9 cellular contexts compared by ENCODE assay signal in the genomic region with DNA sequence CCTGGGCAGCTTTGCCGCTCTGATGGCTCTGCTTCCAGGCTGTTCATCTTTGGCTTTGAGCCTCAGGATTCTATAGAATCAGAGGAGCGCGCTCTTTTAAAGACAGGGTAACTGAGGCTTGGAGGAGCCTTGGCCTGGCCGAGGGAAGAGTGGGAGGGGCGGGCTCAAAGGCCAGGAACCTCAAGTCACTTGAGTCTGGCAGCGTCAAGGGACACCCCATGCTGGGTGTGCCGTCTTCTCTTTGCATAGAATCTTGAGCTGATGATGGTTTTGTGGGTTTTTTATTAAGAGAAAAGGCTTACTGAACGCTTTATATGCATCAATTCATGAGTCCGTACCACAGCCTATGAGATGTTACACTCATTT. TPM values are rescaled to one million over a fixed set of nuclear protein-coding genes. Genes with fewer than 3 reads are reported as not detected.
DNase-seq lines count a peak whose midpoint lies in the region; ATAC-seq and TF ChIP-seq lines count a peak whose summit lies in the region.
"Had no signal": no experiment of that assay in that cellular context is flagged by ENCODE, and none has a peak within 500 bp of the region (broad histone marks: within the 10 kb centered on the region; RNA-seq: fewer than 3 reads in every experiment).

No MANE protein-coding gene starts in this region.

- H3K27me3 Mint-ChIP-seq in chondrocyte (ENCODE audit: low read depth) = no peaks in the 10 kb centered on the region
- H3K27me3 Mint-ChIP-seq in naive B cell = no peaks in the 10 kb centered on the region

- H3K4me3 ChIP-seq in BJ (ENCODE audit: low read depth, low read length) = peak overlapping the region; percentile 96
- peak overlapping the region; percentile 70 for H3K4me3 ChIP-seq in Jurkat, Clone E6-1 (ENCODE audit: low read length)

- H3K4me3 Mint-ChIP-seq in chondrocyte (ENCODE audit: unreplicated experiment) (peak overlapping the region; percentile 89), naive B cell (peak overlapping the region; percentile 90 to 99 (median 98))

- TF ChIP-seq CTCF in BJ (IDR thresholded peaks at IDR 0.05; ENCODE audit: insufficient read depth, low read depth, low read length) (no peak), chondrocyte (IDR thresholded peaks at IDR 0.05) (no peak)

- CTCF ChIA-PET in BJ (lab: Yijun Ruan, JAX) = interaction anchor here (1.5 kb wide), 1 partner anchor 61 kb away, joined by 6 read pairs; no protein-coding TSS in a partner anchor

- ATAC-seq in naive B cell (ENCODE audit: low read depth in 2 of 2) (no peak), HG03457 (IDR thresholded peaks at IDR 0.05; ENCODE audit: unreplicated experiment) (no peak)

- DNase-seq in BJ (ENCODE audit: low read depth) (no peak), chondrocyte (ENCODE audit: low spot score) (no peak), naive B cell (no peak), DMS79 treated with DMSO at 0.1 percent for 48 hours (lab: John Stamatoyannopoulos, UW) (no peak), SKM-1 (lab: John Stamatoyannopoulos, UW; ENCODE audit: unreplicated experiment) (no peak)
- DNase-seq in Jurkat, Clone E6-1 (ENCODE audit: low read depth, low spot score) = no peak
- DNase-seq in central memory CD4-positive, alpha-beta T cell = no peak

- peaks cover 11% of the 10 kb centered on the region for H3K36me3 ChIP-seq in BJ (ENCODE audit: control insufficient read depth, insufficient read depth, low read length)

- H3K36me3 Mint-ChIP-seq in chondrocyte (ENCODE audit: low read depth) = peaks cover 15% of the 10 kb centered on the region
- H3K36me3 Mint-ChIP-seq in naive B cell = peaks cover 0 to 7% of the 10 kb centered on the region in 2 donors

- peaks cover 43% of the 10 kb centered on the region for H3K4me1 Mint-ChIP-seq in chondrocyte (ENCODE audit: low read depth)
- H3K4me1 Mint-ChIP-seq in naive B cell = peaks cover 31 to 55% (median 47%) of the 10 kb centered on the region in 3 donors

- POLR2A ChIA-PET in BJ (lab: Charles Lee) = no interaction called here

- H3K27ac Mint-ChIP-seq in chondrocyte (ENCODE audit: unreplicated experiment) (peak overlapping the region; percentile 57), naive B cell (peak overlapping the region in 5 of 6 donors; percentile 71 to 97 (median 96))

- H3K9me3 Mint-ChIP-seq in chondrocyte (ENCODE audit: low read depth) (peaks cover 5% of the 10 kb centered on the region), naive B cell (no peaks in the 10 kb centered on the region)

- H3K27me3 ChIP-seq in BJ (ENCODE audit: control insufficient read depth, insufficient read depth, low read length) = no peaks in the 10 kb centered on the region

RNA-seq across cellular contexts. Expression of gene PGLS, which starts 1.1 kb away (rescaled TPM):
- polyA plus RNA-seq in BJ (2011; rRNA removed) = 73.4 and 89.2 TPM in 2 replicates
- 73.8 and 114 TPM in 2 replicates for polyA minus RNA-seq in BJ (2011; rRNA and poly(A)+ RNA removed)
- polyA plus RNA-seq in Jurkat, Clone E6-1 (2012; ENCODE audit: insufficient read depth, insufficient read length) = 55.0 TPM
- 73.7 to 112 TPM (median 108 TPM) in 3 replicates for total RNA-seq in chondrocyte
- 10 to 100 TPM; 32.3 to 79.7 (median 73.0) TPM for polyA plus RNA-seq in naive B cell (ENCODE audit: low read depth in 6 of 6)

RNA-seq across cellular contexts. Expression of gene SLC27A1, which starts 42.2 kb away (rescaled TPM):
- polyA plus RNA-seq in BJ (2011; rRNA removed) = 12.0 and 18.8 TPM in 2 replicates
- polyA minus RNA-seq in BJ (2011; rRNA and poly(A)+ RNA removed) = 8.2 and 11.2 TPM in 2 replicates
- polyA plus RNA-seq in Jurkat, Clone E6-1 (2012; ENCODE audit: insufficient read depth, insufficient read length) = 4.0 TPM
- 6.8 to 7.9 TPM (median 7.7 TPM) in 3 replicates for total RNA-seq in chondrocyte
- 1 to 10 TPM in 5 of 6 donors, not detected in 1; 1.3 to 3.1 (median 2.3) TPM for polyA plus RNA-seq in naive B cell (ENCODE audit: low read depth in 6 of 6)

RNA-seq across cellular contexts. Expression of gene COLGALT1, which starts 42.9 kb away (rescaled TPM):
- 124 and 158 TPM in 2 replicates for polyA plus RNA-seq in BJ (2011; rRNA removed)
- polyA minus RNA-seq in BJ (2011; rRNA and poly(A)+ RNA removed) = 179 and 281 TPM in 2 replicates
- 35.3 TPM for polyA plus RNA-seq in Jurkat, Clone E6-1 (2012; ENCODE audit: insufficient read depth, insufficient read length)
- total RNA-seq in chondrocyte = 113 to 146 TPM (median 140 TPM) in 3 replicates
- polyA plus RNA-seq in naive B cell (ENCODE audit: low read depth in 6 of 6) = 10 to 100 TPM in 5 of 6 donors, 1 to 10 TPM in 1; 5.2 to 21.8 (median 15.2) TPM

RNA-seq across cellular contexts. Expression of gene NXNL1, which starts 51.8 kb away (rescaled TPM):
- not detected in 2 replicates for polyA plus RNA-seq in BJ (2011; rRNA removed)
- polyA minus RNA-seq in BJ (2011; rRNA and poly(A)+ RNA removed) = not detected in 2 replicates
- polyA plus RNA-seq in Jurkat, Clone E6-1 (2012; ENCODE audit: insufficient read depth, insufficient read length) = not detected
- not detected in 3 replicates for total RNA-seq in chondrocyte
- not detected for polyA plus RNA-seq in naive B cell (ENCODE audit: low read depth in 6 of 6)
- total RNA-seq: activated CD8-positive, alpha-beta memory T cell treated with anti-CD3 and anti-CD28 coated beads for 36 hours had no signal
